In the genomic region with DNA sequence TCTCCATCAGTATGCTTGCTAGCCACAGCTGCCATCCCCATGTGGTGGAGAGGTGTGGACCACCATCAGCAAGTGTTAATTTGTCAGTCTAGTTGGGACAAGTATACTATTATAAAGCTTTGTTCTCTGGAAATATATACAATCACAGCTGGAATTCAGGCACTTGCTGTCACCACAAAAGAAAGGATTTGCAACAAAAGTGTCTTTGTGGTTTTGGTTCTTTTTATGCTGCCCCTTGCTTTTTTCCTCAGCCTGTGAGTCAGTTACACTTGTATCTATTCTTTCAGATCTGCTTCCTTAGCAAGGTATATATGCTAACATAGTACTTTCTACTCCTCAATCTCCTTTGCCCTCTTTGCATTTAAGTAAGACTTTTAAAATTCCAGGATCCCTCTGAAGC, we compare ENCODE assay signal across 16 cellular contexts.
DNase-seq lines count a peak whose midpoint lies in the region; ATAC-seq and TF ChIP-seq lines count a peak whose summit lies in the region.
"Had no signal": no experiment of that assay in that cellular context is flagged by ENCODE, and none has a peak within 500 bp of the region (broad histone marks: within the 10 kb centered on the region; RNA-seq: fewer than 3 reads in every experiment).

No MANE protein-coding gene starts in this region.

- H3K4me2 ChIP-seq in neural progenitor cell (peak overlapping the region; percentile 19), GM23338 (no peak overlapping the region)
- H3K4me2 ChIP-seq: BLaER1 treated with 17β-estradiol and CSF1 and Interleukin-3, amounts not matched to agents 10 nM and 100 nM had no signal

- H3K9ac ChIP-seq in neural progenitor cell: no peak overlapping the region
- H3K9ac ChIP-seq: BLaER1 treated with 17β-estradiol and CSF1 and Interleukin-3, amounts not matched to agents 10 nM and 100 nM had no signal

- H3K9me3 ChIP-seq in neural progenitor cell (ENCODE audit: low read depth): no peaks in the 10 kb centered on the region
- H3K9me3 ChIP-seq: BLaER1 treated with 17β-estradiol and CSF1 and Interleukin-3, amounts not matched to agents 10 nM and 100 nM had no signal

- H3K4me3 ChIP-seq in neural progenitor cell (no peak overlapping the region), GM23338 (no peak overlapping the region)
- H3K4me3 ChIP-seq: BLaER1 treated with 17β-estradiol and CSF1 and Interleukin-3, amounts not matched to agents 10 nM and 100 nM had no signal

- no peaks in the 10 kb centered on the region for H3K36me3 ChIP-seq in neural progenitor cell
- no peaks in the 10 kb centered on the region for H3K36me3 ChIP-seq in GM23338 (ENCODE audit: insufficient read depth)
- H3K36me3 ChIP-seq: BE2C; BLaER1 treated with 17β-estradiol and CSF1 and Interleukin-3, amounts not matched to agents 10 nM and 100 nM had no signal

- H3K27ac ChIP-seq in neural progenitor cell (no peak overlapping the region), GM23338 (ENCODE audit: low read depth) (no peak overlapping the region)
- H3K27ac ChIP-seq: BLaER1 treated with 17β-estradiol and CSF1 and Interleukin-3, amounts not matched to agents 10 nM and 100 nM had no signal

- H3K27ac Mint-ChIP-seq in neural progenitor cell: peak overlapping the region; percentile 26
- H3K27ac Mint-ChIP-seq in GM23338: no peak overlapping the region
- H3K27ac Mint-ChIP-seq: CD14-positive monocyte; CD4-positive, alpha-beta T cell; CD8-positive, alpha-beta memory T cell had no signal

- H4K20me1 ChIP-seq in neural progenitor cell (ENCODE audit: low read depth): no peaks in the 10 kb centered on the region
- no peaks in the 10 kb centered on the region for H4K20me1 ChIP-seq in GM23338 (replicated peaks; ENCODE audit: insufficient read depth)
- H4K20me1 ChIP-seq: BLaER1 treated with 17β-estradiol and CSF1 and Interleukin-3, amounts not matched to agents 10 nM and 100 nM had no signal

- no peak overlapping the region for H2AFZ ChIP-seq in neural progenitor cell (replicated peaks)
- no peak overlapping the region for H2AFZ ChIP-seq in GM23338

- H3K4me1 Mint-ChIP-seq in neural progenitor cell: peaks cover 13% of the 10 kb centered on the region
- peaks cover 4% of the 10 kb centered on the region; the same call in 2 of the 3 replicates for H3K4me1 Mint-ChIP-seq in GM23338
- H3K4me1 Mint-ChIP-seq: CD14-positive monocyte; CD8-positive, alpha-beta memory T cell had no signal

- H3F3A ChIP-seq in neural progenitor cell (ENCODE audit: low read depth) (peaks cover 5% of the 10 kb centered on the region), GM23338 (replicated peaks; ENCODE audit: low read depth) (no peaks in the 10 kb centered on the region)

- H3K79me2 ChIP-seq in neural progenitor cell (ENCODE audit: low read depth) (no peaks in the 10 kb centered on the region), GM23338 (replicated peaks; ENCODE audit: insufficient read depth) (no peaks in the 10 kb centered on the region)

- H3K27me3 ChIP-seq in neural progenitor cell (no peaks in the 10 kb centered on the region), GM23338 (ENCODE audit: insufficient read depth) (no peaks in the 10 kb centered on the region)
- H3K27me3 ChIP-seq: BE2C; BLaER1 treated with 17β-estradiol and CSF1 and Interleukin-3, amounts not matched to agents 10 nM and 100 nM had no signal

- H3K4me3 Mint-ChIP-seq in neural progenitor cell (no peak overlapping the region), GM23338 (no peak overlapping the region)
- H3K4me3 Mint-ChIP-seq: CD14-positive monocyte; CD4-positive, alpha-beta T cell; CD8-positive, alpha-beta memory T cell had no signal

- TF ChIP-seq CTCF in neural progenitor cell (IDR thresholded peaks at IDR 0.05) (no peak), GM23338 (conservative IDR thresholded peaks at IDR 0.05; ENCODE audit: low read depth in 2 of 2) (no peak)

- H3K27me3 Mint-ChIP-seq in neural progenitor cell (ENCODE audit: insufficient read depth, low read depth) (no peaks in the 10 kb centered on the region), GM23338 (ENCODE audit: insufficient read depth, low read depth, poor library complexity) (no peaks in the 10 kb centered on the region)
- H3K27me3 Mint-ChIP-seq: CD4-positive, alpha-beta T cell; CD8-positive, alpha-beta memory T cell had no signal

- H3K9me3 Mint-ChIP-seq in neural progenitor cell (no peaks in the 10 kb centered on the region), GM23338 (no peaks in the 10 kb centered on the region)

- H3K9me2 ChIP-seq in GM23338 (ENCODE audit: insufficient read depth): no peaks in the 10 kb centered on the region

- ATAC-seq in GM23338: no peak

- H3K4me1 ChIP-seq in neural progenitor cell: peaks cover 30% of the 10 kb centered on the region
- no peaks in the 10 kb centered on the region; the same call in 1 of the 2 replicates for H3K4me1 ChIP-seq in GM23338 (ENCODE audit: insufficient read depth)
- H3K4me1 ChIP-seq: BE2C; BLaER1 treated with 17β-estradiol and CSF1 and Interleukin-3, amounts not matched to agents 10 nM and 100 nM had no signal

- peak; percentile 11 for DNase-seq in HT1080 (ENCODE audit: low read depth)
- peak; percentile 46 for DNase-seq in astrocyte of the hippocampus (ENCODE audit: low read depth, low spot score)
- DNase-seq in neural progenitor cell (ENCODE audit: low spot score): peak; percentile 35
- no peak for DNase-seq in GM23338 (ENCODE audit: low spot score)
- DNase-seq in DMS 273 treated with DMSO at 0.1 percent for 48 hours (lab: John Stamatoyannopoulos, UW): no peak
- no peak for DNase-seq in cerebellar nuclear complex (lab: John Stamatoyannopoulos, UW)
- DNase-seq: BE2C; CD4-positive, alpha-beta T cell; CD8-positive, alpha-beta memory T cell; DMS53; DMS79 treated with DMSO at 0.1 percent for 48 hours; GF-D8; GOT3; HCEC 1CT had no signal

- H3K36me3 Mint-ChIP-seq in neural progenitor cell (no peaks in the 10 kb centered on the region), GM23338 (ENCODE audit: low read depth) (no peaks in the 10 kb centered on the region)
- H3K36me3 Mint-ChIP-seq: CD14-positive monocyte; CD8-positive, alpha-beta memory T cell had no signal

TF ChIP-seq in GM23338, 12 proteins besides CTCF, POLR2A, EP300 and RAD21 (continues in another document):
- no peak for TF ChIP-seq NANOG (IDR thresholded peaks at IDR 0.05; ENCODE audit: borderline replicate concordance)
- no peak for TF ChIP-seq EZH2phosphoT487 (IDR thresholded peaks at IDR 0.05; ENCODE audit: unreplicated experiment)
- no peak for TF ChIP-seq EZH2 (IDR thresholded peaks at IDR 0.05; ENCODE audit: low read depth, unreplicated experiment)
- no peak for TF ChIP-seq POLR2AphosphoS5 (IDR thresholded peaks at IDR 0.05; ENCODE audit: low read depth)
- no peak for TF ChIP-seq ETS1 (IDR thresholded peaks at IDR 0.05)
- TF ChIP-seq ZNF331 (CRISPR knock-in tag; IDR thresholded peaks at IDR 0.05; ENCODE audit: low read depth): no peak
- no peak for TF ChIP-seq STAT1 (IDR thresholded peaks at IDR 0.05; ENCODE audit: unreplicated experiment)
- TF ChIP-seq CREB1 (CRISPR knock-in tag; IDR thresholded peaks at IDR 0.05; ENCODE audit: low read depth): no peak

Comparison
In these comparisons a context has a peak if more than half of its experiments do, and no peak if none do; other contexts are left out.
1. DNase-seq: peak in HT1080 (single experiment), astrocyte of the hippocampus (single experiment) and neural progenitor cell (single experiment); none in GM23338 (single experiment), DMS 273 treated with DMSO at 0.1 percent for 48 hours (single experiment) and cerebellar nuclear complex (0 of 2).